Comparison of ENCODE assay signal across 4 cellular contexts in genomic region chr7:109659261-109659660, GRCh38.
"Had no signal": no experiment of that assay in that cellular context is flagged by ENCODE, and none has a peak within 500 bp of the region (broad histone marks: within the 10 kb centered on the region; RNA-seq: fewer than 3 reads in every experiment).

No MANE protein-coding gene starts in this region.

- DNase-seq: H9, HCEC 1CT, IMR-90, KG1 had no signal
